In the genomic region with DNA sequence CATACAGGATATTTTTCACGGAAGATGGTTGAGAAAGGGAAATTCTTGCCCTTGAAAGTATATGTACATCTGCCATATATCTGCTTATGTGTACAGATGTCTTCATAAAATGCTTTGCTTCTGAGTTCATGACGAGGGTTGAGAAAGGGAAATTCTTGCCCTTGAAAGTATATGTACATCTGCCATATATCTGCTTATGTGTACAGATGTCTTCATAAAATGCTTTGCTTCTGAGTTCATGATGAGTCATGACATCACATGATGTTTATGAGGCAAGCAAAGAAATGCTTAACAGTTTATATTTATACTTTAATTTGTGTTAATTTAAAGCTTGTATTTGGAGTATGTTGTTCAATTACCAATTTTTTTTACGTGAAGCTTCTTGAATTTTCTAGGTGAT, we compare ENCODE assay signal across 2 cellular contexts.
A peak's percentile ranks its signal among the peaks of the same experiment; 100 is the strongest.
TF ChIP-seq lines count a peak whose summit lies in the region.

No MANE protein-coding gene starts in this region.

TF ChIP-seq in SK-N-SH, 30 proteins besides CTCF, POLR2A, EP300 and RAD21:
- peak; percentile 15; the same call in 1 of the 2 replicates for TF ChIP-seq JUND (IDR thresholded peaks at IDR 0.05)
- TF ChIP-seq FOSL2 (IDR thresholded peaks at IDR 0.05; ENCODE audit: borderline replicate concordance, low read depth) = peak; percentile 25; the same call in 1 of the 2 replicates

TF ChIP-seq in endothelial cell of umbilical vein, 7 proteins besides CTCF, POLR2A, EP300 and RAD21:
- TF ChIP-seq JUN (IDR thresholded peaks at IDR 0.05; ENCODE audit: borderline replicate concordance, insufficient read depth, insufficient read length, low read depth) = peak; percentile 31
- TF ChIP-seq FOS (IDR thresholded peaks at IDR 0.05; ENCODE audit: borderline replicate concordance, insufficient read depth, low read length) = peak; percentile 24
